Comparison of ENCODE assay signal across 15 cellular contexts in genomic region chr3:48698891-48699290, GRCh38. TPM values are rescaled to one million over a fixed set of nuclear protein-coding genes. Genes with fewer than 3 reads are reported as not detected.
DNase-seq lines count a peak whose midpoint lies in the region; ATAC-seq and TF ChIP-seq lines count a peak whose summit lies in the region.
"Had no signal": no experiment of that assay in that cellular context is flagged by ENCODE, and none has a peak within 500 bp of the region (broad histone marks: within the 10 kb centered on the region; RNA-seq: fewer than 3 reads in every experiment).

No MANE protein-coding gene starts in this region.

- no peaks in the 10 kb centered on the region for H3K27me3 Mint-ChIP-seq in activated T-cell treated with anti-CD3 and anti-CD28 coated beads, Interleukin-2, amount 50 U/mL, for 24 hours
- H3K27me3 Mint-ChIP-seq in central memory CD8-positive, alpha-beta T cell, result no peaks in the 10 kb centered on the region
- no peaks in the 10 kb centered on the region for H3K27me3 Mint-ChIP-seq in neural crest cell (ENCODE audit: low read depth)
- H3K27me3 Mint-ChIP-seq: CD4-positive, alpha-beta T cell had no signal

- no peak overlapping the region for H3K4me3 Mint-ChIP-seq in activated T-cell treated with anti-CD3 and anti-CD28 coated beads, Interleukin-2, amount 50 U/mL, for 24 hours
- peak overlapping the region; percentile 11 for H3K4me3 Mint-ChIP-seq in central memory CD8-positive, alpha-beta T cell
- no peak overlapping the region for H3K4me3 Mint-ChIP-seq in neural crest cell
- H3K4me3 Mint-ChIP-seq: CD4-positive, alpha-beta T cell; HFFc6 had no signal

- no peak for ATAC-seq in central memory CD8-positive, alpha-beta T cell (replicated peaks; ENCODE audit: extremely low read depth, poor library complexity, severe bottlenecking)
- no peak for ATAC-seq in GM21528 (IDR thresholded peaks at IDR 0.05; ENCODE audit: low FRiP score, unreplicated experiment)
- ATAC-seq: GM12878 had no signal

- no peaks in the 10 kb centered on the region for H3K9me3 ChIP-seq in ascending aorta
- H3K9me3 ChIP-seq in BE2C, result no peaks in the 10 kb centered on the region
- H3K9me3 ChIP-seq: BLaER1 treated with 17β-estradiol and CSF1 and Interleukin-3, amounts not matched to agents 10 nM and 100 nM had no signal

- H3K4me3 ChIP-seq in ascending aorta (no peak overlapping the region), BE2C (ENCODE audit: low read depth, low read length) (no peak overlapping the region)
- H3K4me3 ChIP-seq: BLaER1 treated with 17β-estradiol and CSF1 and Interleukin-3, amounts not matched to agents 10 nM and 100 nM; GM12878 had no signal

- no peaks in the 10 kb centered on the region for H3K27me3 ChIP-seq in ascending aorta
- H3K27me3 ChIP-seq in BE2C, result no peaks in the 10 kb centered on the region
- H3K27me3 ChIP-seq: BLaER1 treated with 17β-estradiol and CSF1 and Interleukin-3, amounts not matched to agents 10 nM and 100 nM had no signal

- H3K27ac Mint-ChIP-seq in activated T-cell treated with anti-CD3 and anti-CD28 coated beads, Interleukin-2, amount 50 U/mL, for 24 hours, result peak overlapping the region; percentile 44
- H3K27ac Mint-ChIP-seq in central memory CD8-positive, alpha-beta T cell (ENCODE audit: low read depth), result peak overlapping the region; percentile 46
- peak overlapping the region; percentile 35 for H3K27ac Mint-ChIP-seq in neural crest cell (ENCODE audit: unreplicated experiment)
- H3K27ac Mint-ChIP-seq: CD4-positive, alpha-beta T cell; HFFc6 had no signal

- intact Hi-C loops in ascending aorta (cut with DNase I), result no loop called here

- no peak for TF ChIP-seq CTCF in neural crest cell (conservative IDR thresholded peaks at IDR 0.05)
- TF ChIP-seq CTCF in ascending aorta (IDR thresholded peaks at IDR 0.05), result no peak
- TF ChIP-seq CTCF in BE2C (IDR thresholded peaks at IDR 0.05; ENCODE audit: low read depth, low read length), result no peak

- DNase-seq in activated T-cell treated with anti-CD3 and anti-CD28 coated beads, Interleukin-2, amount 50 U/mL, for 24 hours, result no peak
- DNase-seq in activated T-cell treated with anti-CD3 and anti-CD28 coated beads for 4 hours, result no peak
- no peak for DNase-seq in central memory CD8-positive, alpha-beta T cell (ENCODE audit: low spot score in 2 of 2)
- DNase-seq in neural crest cell (ENCODE audit: low read depth, low spot score), result no peak
- no peak for DNase-seq in ascending aorta (ENCODE audit: low spot score in 2 of 2)
- no peak for DNase-seq in BE2C
- DNase-seq: 8988T; AML-193; CD4-positive, alpha-beta T cell; DMS79; HCEC 1CT; HFFc6 had no signal

- H3K9me3 Mint-ChIP-seq in activated T-cell treated with anti-CD3 and anti-CD28 coated beads, Interleukin-2, amount 50 U/mL, for 24 hours, result no peaks in the 10 kb centered on the region
- no peaks in the 10 kb centered on the region for H3K9me3 Mint-ChIP-seq in central memory CD8-positive, alpha-beta T cell
- H3K9me3 Mint-ChIP-seq in neural crest cell, result no peaks in the 10 kb centered on the region
- H3K9me3 Mint-ChIP-seq: CD4-positive, alpha-beta T cell; HFFc6 had no signal

- peaks cover 10 to 18% of the 10 kb centered on the region in 2 donors for H3K4me1 ChIP-seq in ascending aorta
- no peaks in the 10 kb centered on the region for H3K4me1 ChIP-seq in BE2C

- H3K36me3 ChIP-seq in ascending aorta, result peaks cover 12 to 13% of the 10 kb centered on the region in 2 donors
- peaks cover 32% of the 10 kb centered on the region for H3K36me3 ChIP-seq in BE2C

- H3K27ac ChIP-seq in ascending aorta, result no peak overlapping the region
- H3K27ac ChIP-seq: BLaER1 treated with 17β-estradiol and CSF1 and Interleukin-3, amounts not matched to agents 10 nM and 100 nM had no signal

- H3K36me3 Mint-ChIP-seq in activated T-cell treated with anti-CD3 and anti-CD28 coated beads, Interleukin-2, amount 50 U/mL, for 24 hours (ENCODE audit: low read depth), result peaks cover 61% of the 10 kb centered on the region
- H3K36me3 Mint-ChIP-seq in central memory CD8-positive, alpha-beta T cell (ENCODE audit: insufficient read depth), result peaks cover 30% of the 10 kb centered on the region
- peaks cover 21% of the 10 kb centered on the region for H3K36me3 Mint-ChIP-seq in neural crest cell (ENCODE audit: low read depth)

- H3K4me1 Mint-ChIP-seq in activated T-cell treated with anti-CD3 and anti-CD28 coated beads, Interleukin-2, amount 50 U/mL, for 24 hours (ENCODE audit: low read depth), result peaks cover 43% of the 10 kb centered on the region
- H3K4me1 Mint-ChIP-seq in central memory CD8-positive, alpha-beta T cell, result peaks cover 34% of the 10 kb centered on the region
- H3K4me1 Mint-ChIP-seq in neural crest cell, result peaks cover 27% of the 10 kb centered on the region

RNA-seq across cellular contexts. Expression of gene NCKIPSD, which starts 13.2 kb away (rescaled TPM):
- total RNA-seq in neural crest cell (25.3 and 30.2 TPM in 2 replicates), ascending aorta (102 TPM)
- 28.5 TPM for polyA plus RNA-seq in BE2C (2012; ENCODE audit: insufficient read depth, insufficient read length, low read depth)

RNA-seq across cellular contexts. Expression of gene IP6K2, which starts 18.1 kb away (rescaled TPM):
- total RNA-seq in neural crest cell, result 139 and 143 TPM in 2 replicates
- total RNA-seq in ascending aorta, result 101 TPM
- 102 TPM for polyA plus RNA-seq in BE2C (2012; ENCODE audit: insufficient read depth, insufficient read length, low read depth)

RNA-seq across cellular contexts. Expression of gene CELSR3, which starts 36.2 kb away (rescaled TPM):
- total RNA-seq in neural crest cell (26.5 and 27.2 TPM in 2 replicates), ascending aorta (2.6 TPM)
- 50.3 TPM for polyA plus RNA-seq in BE2C (2012; ENCODE audit: insufficient read depth, insufficient read length, low read depth)
